ENCODE assay signal across 31 cellular contexts in the genomic region with DNA sequence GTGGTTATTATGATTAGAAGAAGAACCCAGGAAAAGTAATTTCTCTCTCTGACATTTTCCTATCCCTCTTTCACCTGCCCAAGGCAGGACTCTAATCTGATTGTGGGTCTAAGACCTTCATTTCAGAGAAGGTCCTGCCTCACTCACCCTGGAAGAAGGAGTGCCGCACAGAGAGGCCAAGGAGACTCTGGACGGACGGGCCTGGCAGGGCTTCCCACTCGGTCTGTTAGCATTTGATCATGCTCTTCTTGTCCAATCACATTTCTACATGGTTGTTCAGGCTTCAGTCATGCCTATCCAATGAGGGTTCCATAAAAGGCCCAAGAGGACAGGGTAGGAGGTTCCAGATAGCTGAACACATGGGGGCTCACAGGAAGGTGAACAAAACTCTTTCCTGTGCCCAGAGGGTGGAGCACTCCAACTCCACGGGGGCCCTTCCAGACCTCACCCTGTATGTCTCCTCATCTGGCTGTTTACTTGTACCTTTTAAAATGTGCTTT.
"Had no signal": no experiment of that assay in that cellular context is flagged by ENCODE, and none has a peak within 500 bp of the region (broad histone marks: within the 10 kb centered on the region; RNA-seq: fewer than 3 reads in every experiment).

No MANE protein-coding gene starts in this region.

- H3K27ac Mint-ChIP-seq: memory B cell; mesothelial cell of epicardium; naive B cell; natural killer cell treated with Interleukin-12 subunit alpha and Interleukin-12 subunit beta and Interleukin-15 and Interleukin-18, amount 100 ng/mL, for 72 hours; stimulated activated memory B cell treated with anti-CD40 and anti-IgM and Interleukin-4, amounts not matched to agents 10 μg/mL and 1 μg/mL and 100 μg/mL, for 72 hours had no signal

- H3K4me3 ChIP-seq: dorsolateral prefrontal cortex, gastrocnemius medialis, heart left ventricle, hepatocyte, lung, mucosa of descending colon, prostate gland, sigmoid colon, thoracic aorta, transverse colon, upper lobe of right lung, uterus had no signal

- H3K4me1 Mint-ChIP-seq: memory B cell; mesothelial cell of epicardium; naive B cell; stimulated activated memory B cell treated with anti-CD40 and anti-IgM and Interleukin-4, amounts not matched to agents 10 μg/mL and 1 μg/mL and 100 μg/mL, for 72 hours had no signal

- DNase-seq: cerebellar nuclear complex; cortex of kidney; dorsolateral prefrontal cortex; effector CD4-positive, alpha-beta T cell; foreskin fibroblast; gastrocnemius medialis; heart left ventricle; kidney; left colon; mucosa of descending colon; naive B cell; right cardiac atrium; sigmoid colon; stimulated activated CD4-positive, alpha-beta T cell treated with anti-CD3 and anti-CD28 coated beads, Interleukin-2, amount 100 ng/mL, for 24 hours; stimulated activated CD4-positive, alpha-beta T cell treated with anti-CD3 and anti-CD28 coated beads, Interleukin-4, amount 100 ng/mL, for 24 hours; stimulated activated naive CD8-positive, alpha-beta T cell treated with anti-CD3 and anti-CD28 coated beads, Interleukin-15, Interleukin-2, amounts not matched to agents 100 U/mL and 50 U/mL, for 24 hours; substantia nigra; transverse colon; upper lobe of right lung; uterus had no signal

- H3K36me3 ChIP-seq: heart left ventricle, neutrophil, prostate gland, sigmoid colon, thoracic aorta, transverse colon, upper lobe of right lung, uterus had no signal

- FAIRE-seq: kidney had no signal

- H3K9me3 ChIP-seq: neutrophil, prostate gland, upper lobe of right lung had no signal

- ATAC-seq: esophagus mucosa; gastrocnemius medialis; heart left ventricle; left colon; mucosa of descending colon; natural killer cell treated with Interleukin-12 subunit alpha and Interleukin-12 subunit beta and Interleukin-15 and Interleukin-18, amount 100 ng/mL, for 72 hours; right cardiac atrium; stimulated activated memory B cell treated with anti-CD40 and anti-IgM and Interleukin-4, amounts not matched to agents 10 μg/mL and 1 μg/mL and 100 μg/mL, for 72 hours; stimulated activated naive CD8-positive, alpha-beta T cell treated with anti-CD3 and anti-CD28 coated beads, Interleukin-15, Interleukin-2, amounts not matched to agents 100 U/mL and 50 U/mL, for 24 hours; upper lobe of right lung had no signal

- H3K4me1 ChIP-seq: gastrocnemius medialis, prostate gland, sigmoid colon, transverse colon, upper lobe of right lung, uterus had no signal

- H3K27me3 ChIP-seq: dorsolateral prefrontal cortex, gastrocnemius medialis, heart left ventricle, hepatocyte, sigmoid colon, transverse colon, upper lobe of right lung, uterus had no signal

- H3K4me3 Mint-ChIP-seq: memory B cell; mesothelial cell of epicardium; naive B cell; natural killer cell treated with Interleukin-12 subunit alpha and Interleukin-12 subunit beta and Interleukin-15 and Interleukin-18, amount 100 ng/mL, for 72 hours; neural crest cell; stimulated activated memory B cell treated with anti-CD40 and anti-IgM and Interleukin-4, amounts not matched to agents 10 μg/mL and 1 μg/mL and 100 μg/mL, for 72 hours had no signal

- H3K27me3 Mint-ChIP-seq: naive B cell; stimulated activated memory B cell treated with anti-CD40 and anti-IgM and Interleukin-4, amounts not matched to agents 10 μg/mL and 1 μg/mL and 100 μg/mL, for 72 hours had no signal

- H3K27ac ChIP-seq: dorsolateral prefrontal cortex, gastrocnemius medialis, heart left ventricle, hepatocyte, neutrophil, prostate gland, sigmoid colon, thoracic aorta, transverse colon, upper lobe of right lung, uterus had no signal
